ENCODE assay signal across 1 cellular context in the genomic region with DNA sequence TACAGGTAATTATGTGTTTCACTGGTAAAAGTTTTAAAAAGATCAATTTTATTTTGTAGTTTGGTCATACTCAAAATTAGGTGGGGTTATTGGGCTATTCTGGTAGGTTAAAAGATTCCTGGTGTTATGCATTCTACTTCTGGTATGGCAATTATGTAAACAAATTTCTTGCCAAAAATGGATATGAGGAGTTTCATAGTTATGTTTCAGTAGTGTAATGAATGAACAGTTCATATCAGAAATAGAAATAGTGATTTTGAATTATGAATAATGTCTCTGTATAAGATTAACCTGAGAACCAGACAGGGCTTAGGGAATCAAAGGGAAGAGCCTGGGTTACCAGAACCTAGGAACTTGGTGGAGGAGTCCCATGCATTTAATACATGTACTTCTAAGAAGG.
TF ChIP-seq lines count a peak whose summit lies in the region.

No MANE protein-coding gene starts in this region.

TF ChIP-seq in GM12878, 131 proteins besides CTCF, POLR2A, EP300 and RAD21 (continued from another document):
- TF ChIP-seq SREBF2 (IDR thresholded peaks at IDR 0.05; ENCODE audit: low read length) (no peak), HDAC6 (IDR thresholded peaks at IDR 0.05; ENCODE audit: unreplicated experiment) (no peak), SREBF1 (IDR thresholded peaks at IDR 0.05; ENCODE audit: low read length) (no peak), RELA (IDR thresholded peaks at IDR 0.05; ENCODE audit: borderline replicate concordance, partially characterized antibody) (no peak), ESRRA (IDR thresholded peaks at IDR 0.05; ENCODE audit: low read length) (no peak), NFIC (IDR thresholded peaks at IDR 0.05; ENCODE audit: low read depth, low read length) (peak; percentile 59; the same call in 1 of the 2 replicates), JUNB (IDR thresholded peaks at IDR 0.05) (peak; percentile 66), CBX3 (IDR thresholded peaks at IDR 0.05; ENCODE audit: borderline replicate concordance, low read depth) (no peak), CREB1 (IDR thresholded peaks at IDR 0.05; ENCODE audit: low read depth) (no peak), CHD1 (IDR thresholded peaks at IDR 0.05; ENCODE audit: low read depth, low read length) (no peak), ZNF24 (IDR thresholded peaks at IDR 0.05) (no peak), SMAD5 (IDR thresholded peaks at IDR 0.05; ENCODE audit: low read depth) (no peak), DPF2 (IDR thresholded peaks at IDR 0.05) (no peak), BMI1 (IDR thresholded peaks at IDR 0.05; ENCODE audit: borderline replicate concordance) (no peak), FOXM1 (IDR thresholded peaks at IDR 0.05; ENCODE audit: low read depth, low read length) (peak; percentile 57; the same call in 1 of the 2 replicates)
- TF ChIP-seq, protein P1, sequence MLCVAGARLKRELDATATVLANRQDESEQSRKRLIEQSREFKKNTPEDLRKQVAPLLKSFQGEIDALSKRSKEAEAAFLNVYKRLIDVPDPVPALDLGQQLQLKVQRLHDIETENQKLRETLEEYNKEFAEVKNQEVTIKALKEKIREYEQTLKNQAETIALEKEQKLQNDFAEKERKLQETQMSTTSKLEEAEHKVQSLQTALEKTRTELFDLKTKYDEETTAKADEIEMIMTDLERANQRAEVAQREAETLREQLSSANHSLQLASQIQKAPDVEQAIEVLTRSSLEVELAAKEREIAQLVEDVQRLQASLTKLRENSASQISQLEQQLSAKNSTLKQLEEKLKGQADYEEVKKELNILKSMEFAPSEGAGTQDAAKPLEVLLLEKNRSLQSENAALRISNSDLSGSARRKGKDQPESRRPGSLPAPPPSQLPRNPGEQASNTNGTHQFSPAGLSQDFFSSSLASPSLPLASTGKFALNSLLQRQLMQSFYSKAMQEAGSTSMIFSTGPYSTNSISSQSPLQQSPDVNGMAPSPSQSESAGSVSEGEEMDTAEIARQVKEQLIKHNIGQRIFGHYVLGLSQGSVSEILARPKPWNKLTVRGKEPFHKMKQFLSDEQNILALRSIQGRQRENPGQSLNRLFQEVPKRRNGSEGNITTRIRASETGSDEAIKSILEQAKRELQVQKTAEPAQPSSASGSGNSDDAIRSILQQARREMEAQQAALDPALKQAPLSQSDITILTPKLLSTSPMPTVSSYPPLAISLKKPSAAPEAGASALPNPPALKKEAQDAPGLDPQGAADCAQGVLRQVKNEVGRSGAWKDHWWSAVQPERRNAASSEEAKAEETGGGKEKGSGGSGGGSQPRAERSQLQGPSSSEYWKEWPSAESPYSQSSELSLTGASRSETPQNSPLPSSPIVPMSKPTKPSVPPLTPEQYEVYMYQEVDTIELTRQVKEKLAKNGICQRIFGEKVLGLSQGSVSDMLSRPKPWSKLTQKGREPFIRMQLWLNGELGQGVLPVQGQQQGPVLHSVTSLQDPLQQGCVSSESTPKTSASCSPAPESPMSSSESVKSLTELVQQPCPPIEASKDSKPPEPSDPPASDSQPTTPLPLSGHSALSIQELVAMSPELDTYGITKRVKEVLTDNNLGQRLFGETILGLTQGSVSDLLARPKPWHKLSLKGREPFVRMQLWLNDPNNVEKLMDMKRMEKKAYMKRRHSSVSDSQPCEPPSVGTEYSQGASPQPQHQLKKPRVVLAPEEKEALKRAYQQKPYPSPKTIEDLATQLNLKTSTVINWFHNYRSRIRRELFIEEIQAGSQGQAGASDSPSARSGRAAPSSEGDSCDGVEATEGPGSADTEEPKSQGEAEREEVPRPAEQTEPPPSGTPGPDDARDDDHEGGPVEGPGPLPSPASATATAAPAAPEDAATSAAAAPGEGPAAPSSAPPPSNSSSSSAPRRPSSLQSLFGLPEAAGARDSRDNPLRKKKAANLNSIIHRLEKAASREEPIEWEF (IDR thresholded peaks at IDR 0.05; ENCODE audit: insufficient replicate concordance, low read depth, low read length): no peak
- TF ChIP-seq, protein P2, sequence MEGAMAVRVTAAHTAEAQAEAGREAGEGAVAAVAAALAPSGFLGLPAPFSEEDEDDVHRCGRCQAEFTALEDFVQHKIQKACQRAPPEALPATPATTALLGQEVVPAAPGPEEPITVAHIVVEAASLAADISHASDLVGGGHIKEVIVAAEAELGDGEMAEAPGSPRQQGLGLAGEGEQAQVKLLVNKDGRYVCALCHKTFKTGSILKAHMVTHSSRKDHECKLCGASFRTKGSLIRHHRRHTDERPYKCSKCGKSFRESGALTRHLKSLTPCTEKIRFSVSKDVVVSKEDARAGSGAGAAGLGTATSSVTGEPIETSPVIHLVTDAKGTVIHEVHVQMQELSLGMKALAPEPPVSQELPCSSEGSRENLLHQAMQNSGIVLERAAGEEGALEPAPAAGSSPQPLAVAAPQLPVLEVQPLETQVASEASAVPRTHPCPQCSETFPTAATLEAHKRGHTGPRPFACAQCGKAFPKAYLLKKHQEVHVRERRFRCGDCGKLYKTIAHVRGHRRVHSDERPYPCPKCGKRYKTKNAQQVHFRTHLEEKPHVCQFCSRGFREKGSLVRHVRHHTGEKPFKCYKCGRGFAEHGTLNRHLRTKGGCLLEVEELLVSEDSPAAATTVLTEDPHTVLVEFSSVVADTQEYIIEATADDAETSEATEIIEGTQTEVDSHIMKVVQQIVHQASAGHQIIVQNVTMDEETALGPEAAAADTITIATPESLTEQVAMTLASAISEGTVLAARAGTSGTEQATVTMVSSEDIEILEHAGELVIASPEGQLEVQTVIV (IDR thresholded peaks at IDR 0.05; ENCODE audit: borderline replicate concordance, partially characterized antibody): no peak
- TF ChIP-seq, protein P3, sequence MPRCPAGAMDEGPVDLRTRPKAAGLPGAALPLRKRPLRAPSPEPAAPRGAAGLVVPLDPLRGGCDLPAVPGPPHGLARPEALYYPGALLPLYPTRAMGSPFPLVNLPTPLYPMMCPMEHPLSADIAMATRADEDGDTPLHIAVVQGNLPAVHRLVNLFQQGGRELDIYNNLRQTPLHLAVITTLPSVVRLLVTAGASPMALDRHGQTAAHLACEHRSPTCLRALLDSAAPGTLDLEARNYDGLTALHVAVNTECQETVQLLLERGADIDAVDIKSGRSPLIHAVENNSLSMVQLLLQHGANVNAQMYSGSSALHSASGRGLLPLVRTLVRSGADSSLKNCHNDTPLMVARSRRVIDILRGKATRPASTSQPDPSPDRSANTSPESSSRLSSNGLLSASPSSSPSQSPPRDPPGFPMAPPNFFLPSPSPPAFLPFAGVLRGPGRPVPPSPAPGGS (IDR thresholded peaks at IDR 0.05; ENCODE audit: borderline replicate concordance, insufficient read depth, low read depth, low read length, poor library complexity, severe bottlenecking): no peak
- TF ChIP-seq, protein P4, sequence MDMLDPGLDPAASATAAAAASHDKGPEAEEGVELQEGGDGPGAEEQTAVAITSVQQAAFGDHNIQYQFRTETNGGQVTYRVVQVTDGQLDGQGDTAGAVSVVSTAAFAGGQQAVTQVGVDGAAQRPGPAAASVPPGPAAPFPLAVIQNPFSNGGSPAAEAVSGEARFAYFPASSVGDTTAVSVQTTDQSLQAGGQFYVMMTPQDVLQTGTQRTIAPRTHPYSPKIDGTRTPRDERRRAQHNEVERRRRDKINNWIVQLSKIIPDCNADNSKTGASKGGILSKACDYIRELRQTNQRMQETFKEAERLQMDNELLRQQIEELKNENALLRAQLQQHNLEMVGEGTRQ (IDR thresholded peaks at IDR 0.05; ENCODE audit: borderline replicate concordance, low read depth, low read length): no peak
- TF ChIP-seq, protein P5, sequence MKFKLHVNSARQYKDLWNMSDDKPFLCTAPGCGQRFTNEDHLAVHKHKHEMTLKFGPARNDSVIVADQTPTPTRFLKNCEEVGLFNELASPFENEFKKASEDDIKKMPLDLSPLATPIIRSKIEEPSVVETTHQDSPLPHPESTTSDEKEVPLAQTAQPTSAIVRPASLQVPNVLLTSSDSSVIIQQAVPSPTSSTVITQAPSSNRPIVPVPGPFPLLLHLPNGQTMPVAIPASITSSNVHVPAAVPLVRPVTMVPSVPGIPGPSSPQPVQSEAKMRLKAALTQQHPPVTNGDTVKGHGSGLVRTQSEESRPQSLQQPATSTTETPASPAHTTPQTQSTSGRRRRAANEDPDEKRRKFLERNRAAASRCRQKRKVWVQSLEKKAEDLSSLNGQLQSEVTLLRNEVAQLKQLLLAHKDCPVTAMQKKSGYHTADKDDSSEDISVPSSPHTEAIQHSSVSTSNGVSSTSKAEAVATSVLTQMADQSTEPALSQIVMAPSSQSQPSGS (IDR thresholded peaks at IDR 0.05; ENCODE audit: low read length): peak; percentile 51; the same call in 1 of the 2 replicates
